ENCODE assay signal across 24 cellular contexts in genomic region chr19:30498707-30499106, GRCh38.
DNase-seq lines count a peak whose midpoint lies in the region; ATAC-seq, FAIRE-seq and TF ChIP-seq lines count a peak whose summit lies in the region.
"Had no signal": no experiment of that assay in that cellular context is flagged by ENCODE, and none has a peak within 500 bp of the region (broad histone marks: within the 10 kb centered on the region; RNA-seq: fewer than 3 reads in every experiment).

No MANE protein-coding gene starts in this region.

- no peak overlapping the region for H4K5ac ChIP-seq in H1 (ENCODE audit: insufficient read length, low read depth, low read length)

- POLR2A ChIA-PET in H1 (lab: Charles Lee; ENCODE audit: partially characterized antibody), result no interaction called here

- H3K27me3 ChIP-seq in heart left ventricle, result peaks cover 0 to 16% (median 0%) of the 10 kb centered on the region in 9 donors
- H3K27me3 ChIP-seq in right atrium auricular region, result no peaks in the 10 kb centered on the region
- H3K27me3 ChIP-seq in H1 (replicated peaks in 1 of 4; ENCODE audit: control insufficient read depth in 3 of 4, extremely low read depth in 1 of 4, insufficient read depth in 3 of 4, low read length in 3 of 4), result no peaks in the 10 kb centered on the region

- 7 to 20% (median 16%) methylated on average over 12 of the region's 12 CpGs for WGBS in heart left ventricle, 4 donors
- WGBS in H1 (ENCODE audit: extremely low coverage in 1 of 2, insufficient coverage in 1 of 2, insufficient read length in 1 of 2, insufficient replicate concordance in 2 of 2, low coverage in 1 of 2, low lambda C conversion rate in 2 of 2, missing lambda C conversion rate in 1 of 2), 2 experiments, result 59% methylated on average over 12 of the region's 12 CpGs; no CpG with 5 or more reads in 1 of the 2 experiments

- no peak for FAIRE-seq in H1 (lab: Jason Lieb, UNC)
- FAIRE-seq: keratinocyte had no signal

- no peaks in the 10 kb centered on the region for H3K23me2 ChIP-seq in H1 (ENCODE audit: low read depth, low read length)

- no peak overlapping the region for H4K8ac ChIP-seq in H1 (ENCODE audit: extremely low read depth, insufficient read depth, low read length)

- H3K4me3 ChIP-seq in heart left ventricle (no peak overlapping the region), right atrium auricular region (no peak overlapping the region), H1 (ENCODE audit: extremely low read depth in 1 of 4, insufficient read depth in 2 of 4, low read depth in 3 of 4, low read length in 4 of 4) (no peak overlapping the region)
- H3K4me3 ChIP-seq: A549, tibial artery had no signal

- no peak overlapping the region for H2AK5ac ChIP-seq in H1 (ENCODE audit: low read depth, low read length)

- TF ChIP-seq CTCF in heart left ventricle (IDR thresholded peaks at IDR 0.05), result peak in 6 of 12 donors; percentile 10 to 32 (median 16)
- no peak for TF ChIP-seq CTCF in right atrium auricular region (IDR thresholded peaks at IDR 0.05)
- TF ChIP-seq CTCF in H1 (IDR thresholded peaks at IDR 0.05; ENCODE audit: control extremely low read depth in 1 of 3, insufficient read depth in 1 of 3, low read depth in 1 of 3, low read length in 3 of 3), result peak; percentile 74 to 81 (median 74)

- H2BK12ac ChIP-seq in H1 (ENCODE audit: low read depth, low read length), result no peak overlapping the region

- no peak overlapping the region for H3K4ac ChIP-seq in H1 (replicated peaks; ENCODE audit: insufficient read length, low read depth, low read length)

- peaks cover 0 to 4% (median 0%) of the 10 kb centered on the region in 12 donors for H3K4me1 ChIP-seq in heart left ventricle
- no peaks in the 10 kb centered on the region for H3K4me1 ChIP-seq in right atrium auricular region
- peaks cover 0 to 6% (median 2%) of the 10 kb centered on the region in 4 experiments; a peak in 4 of 7 replicates for H3K4me1 ChIP-seq in H1 (replicated peaks in 1 of 4; ENCODE audit: control insufficient read depth in 3 of 4, insufficient read depth in 4 of 4, low read length in 3 of 4)
- H3K4me1 ChIP-seq: A549, tibial artery had no signal

- no peak overlapping the region for H3K4me2 ChIP-seq in H1 (ENCODE audit: insufficient read depth in 1 of 2, low read depth in 2 of 2, low read length in 2 of 2)
- H3K4me2 ChIP-seq: A549 had no signal

- H2BK20ac ChIP-seq in H1 (ENCODE audit: low read length), result no peak overlapping the region

- no peak overlapping the region for H3K14ac ChIP-seq in H1 (ENCODE audit: insufficient read length)

- H2BK120ac ChIP-seq in H1 (replicated peaks; ENCODE audit: low read depth, low read length), result no peak overlapping the region

- no peak overlapping the region for H3K56ac ChIP-seq in H1 (replicated peaks; ENCODE audit: insufficient read length, low read depth, low read length)

- no peak overlapping the region for H3K23ac ChIP-seq in H1 (ENCODE audit: insufficient read length)

- no peaks in the 10 kb centered on the region for H3K36me3 ChIP-seq in heart left ventricle
- H3K36me3 ChIP-seq in right atrium auricular region, result no peaks in the 10 kb centered on the region
- no peaks in the 10 kb centered on the region; a peak in 1 of 8 replicates for H3K36me3 ChIP-seq in H1 (ENCODE audit: control insufficient read depth in 2 of 4, insufficient read depth in 4 of 4, low read length in 3 of 4)
- H3K36me3 ChIP-seq: tibial artery had no signal

- H3K79me2 ChIP-seq in H1 (ENCODE audit: control insufficient read depth in 1 of 2, insufficient read depth in 2 of 2, low read length in 2 of 2), result no peaks in the 10 kb centered on the region

- H2BK5ac ChIP-seq in H1 (ENCODE audit: low read depth, low read length), result no peak overlapping the region

- TF ChIP-seq EP300 in H1 (IDR thresholded peaks at IDR 0.05; ENCODE audit: borderline replicate concordance in 1 of 2, low read depth in 2 of 2, low read length in 2 of 2), result no peak

- intact Hi-C loops in heart left ventricle (cut with DNase I), result no loop called here

- H3K9me3 ChIP-seq in heart left ventricle (no peaks in the 10 kb centered on the region), right atrium auricular region (no peaks in the 10 kb centered on the region), H1 (ENCODE audit: insufficient read depth in 2 of 2, low read depth in 1 of 2, low read length in 1 of 2) (no peaks in the 10 kb centered on the region)
- H3K9me3 ChIP-seq: A549, tibial artery had no signal

- ATAC-seq in heart left ventricle, result peak in 3 of 4 donors; percentile 50 to 70 (median 54)
- ATAC-seq in HG03565 (IDR thresholded peaks at IDR 0.05; ENCODE audit: unreplicated experiment), result no peak
- no peak for ATAC-seq in HG03442 (IDR thresholded peaks at IDR 0.05; ENCODE audit: unreplicated experiment)
- ATAC-seq in GM21717 (IDR thresholded peaks at IDR 0.05; ENCODE audit: unreplicated experiment), result no peak
- ATAC-seq: stimulated activated naive B cell treated with anti-CD40 and anti-IgM and Interleukin-4, amounts not matched to agents 10 μg/mL and 1 μg/mL and 100 μg/mL, for 72 hours had no signal

- no peak overlapping the region for H3K18ac ChIP-seq in H1 (ENCODE audit: extremely low read depth, low read length)

- H2AFZ ChIP-seq in H1 (ENCODE audit: low read length), result no peak overlapping the region

- DNase-seq in heart left ventricle (no peak), right atrium auricular region (ENCODE audit: low spot score) (no peak), H1 (ENCODE audit: low read depth in 1 of 2, low spot score in 2 of 2) (peak; percentile 13 to 81), iPS-NIHi7 (ENCODE audit: extremely low spot score) (peak; percentile 80), RKO (ENCODE audit: low spot score) (no peak)
- DNase-seq: activated B cell treated with CpG ODN at 0.5 μM for 24 hours; activated naive CD8-positive, alpha-beta T cell treated with anti-CD3 and anti-CD28 coated beads, Interleukin-2, amount 10 ng/mL, durations not matched to agents 7 days and 5 days; CD4-positive, CD25-positive, alpha-beta regulatory T cell; DMS79 treated with DMSO at 0.1 percent for 48 hours; foreskin melanocyte; NCI-H1105 treated with DMSO at 0.1 percent for 48 hours; NCI-H2107; NCI-H524; retina; SHP77 treated with DMSO at 0.1 percent for 48 hours; stimulated activated CD4-positive, alpha-beta T cell treated with anti-CD3 and anti-CD28 coated beads, Interleukin-15, amount 100 ng/mL, for 24 hours; stimulated activated naive B cell treated with anti-CD40 and anti-IgM and Interleukin-4, amounts not matched to agents 10 μg/mL and 1 μg/mL and 100 μg/mL, for 72 hours; tibial artery had no signal

- no peaks in the 10 kb centered on the region for H3K79me1 ChIP-seq in H1 (ENCODE audit: low read depth, low read length)

- no peaks in the 10 kb centered on the region for H4K20me1 ChIP-seq in H1 (replicated peaks in 1 of 2; ENCODE audit: control insufficient read depth in 1 of 2, insufficient read depth in 2 of 2, low read length in 2 of 2)

- CTCF ChIA-PET in H1 (lab: Charles Lee; ENCODE audit: partially characterized antibody), result interaction anchor here (0.6 to 2.8 kb wide), 30 partner anchors 9 to 812 kb away, joined by 3 to 9 read pairs (median 3); no protein-coding TSS in a partner anchor

- H4K91ac ChIP-seq in H1 (replicated peaks; ENCODE audit: insufficient read length, low read length), result no peak overlapping the region

- no peak overlapping the region for H3K9ac ChIP-seq in H1 (replicated peaks in 1 of 4; ENCODE audit: extremely low read depth in 1 of 4, low read depth in 3 of 4, low read length in 3 of 4)

- no peak overlapping the region for H2BK15ac ChIP-seq in H1 (ENCODE audit: low read length)

- TF ChIP-seq POLR2A in heart left ventricle (IDR thresholded peaks at IDR 0.05) (no peak), H1 (IDR thresholded peaks at IDR 0.05; ENCODE audit: control extremely low read depth in 1 of 2, low read depth in 2 of 2, low read length in 2 of 2) (no peak)

- no peak overlapping the region for H3K27ac ChIP-seq in heart left ventricle
- no peak overlapping the region for H3K27ac ChIP-seq in right atrium auricular region
- no peak overlapping the region for H3K27ac ChIP-seq in H1 (ENCODE audit: low read depth, low read length)
- H3K27ac ChIP-seq: A549, epithelial cell of prostate, tibial artery had no signal

- TF ChIP-seq RAD21 in H1 (IDR thresholded peaks at IDR 0.05 in 1 of 2, conservative IDR thresholded peaks at IDR 0.05 in 1 of 2; ENCODE audit: low read depth in 2 of 2, low read length in 2 of 2), result peak; percentile 69 to 80

TF ChIP-seq in H1, 55 proteins besides CTCF, POLR2A, EP300 and RAD21:
- TF ChIP-seq SP1 (IDR thresholded peaks at IDR 0.05; ENCODE audit: low read depth, low read length), result no peak
- TF ChIP-seq, protein P1, sequence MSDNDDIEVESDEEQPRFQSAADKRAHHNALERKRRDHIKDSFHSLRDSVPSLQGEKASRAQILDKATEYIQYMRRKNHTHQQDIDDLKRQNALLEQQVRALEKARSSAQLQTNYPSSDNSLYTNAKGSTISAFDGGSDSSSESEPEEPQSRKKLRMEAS (IDR thresholded peaks at IDR 0.05), result 0 out of 2 replicates have a peak, but pooled peaks have one; percentile 12

Comparison
In these comparisons a context has a peak if more than half of its experiments do, and no peak if none do; other contexts are left out.
1. ATAC-seq: peak in heart left ventricle (3 of 4); none in HG03565 (single experiment), HG03442 (single experiment) and GM21717 (single experiment).
2. DNase-seq: peak in H1 (2 of 2) and iPS-NIHi7 (single experiment); none in heart left ventricle (0 of 5), right atrium auricular region (single experiment) and RKO (single experiment).
3. CTCF ChIP-seq: peak in H1 (3 of 3); none in right atrium auricular region (0 of 2).